Comparison of ENCODE assay signal across 26 cellular contexts in the genomic region with DNA sequence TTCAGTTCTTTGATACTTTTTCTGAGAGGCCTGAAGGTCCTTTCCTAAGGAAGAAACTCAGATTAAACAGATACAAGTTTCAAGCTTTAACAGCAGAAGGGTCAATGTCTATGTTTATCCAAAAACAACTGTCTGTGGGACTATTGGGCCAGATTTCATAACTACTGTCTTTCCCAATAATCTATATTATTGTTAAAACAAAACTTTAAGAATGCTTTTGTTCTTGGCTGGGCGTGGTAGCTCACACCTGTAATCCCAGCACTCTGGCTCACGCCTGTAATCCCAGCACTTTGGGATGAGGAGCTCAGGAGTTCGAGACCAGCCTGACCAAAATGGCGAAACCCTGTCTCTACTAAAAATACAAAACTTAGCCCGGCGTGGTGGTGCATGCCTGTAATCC. TPM values are rescaled to one million over a fixed set of nuclear protein-coding genes. Genes with fewer than 3 reads are reported as not detected.
DNase-seq lines count a peak whose midpoint lies in the region; ATAC-seq and TF ChIP-seq lines count a peak whose summit lies in the region.
"Had no signal": no experiment of that assay in that cellular context is flagged by ENCODE, and none has a peak within 500 bp of the region (broad histone marks: within the 10 kb centered on the region; RNA-seq: fewer than 3 reads in every experiment).

No MANE protein-coding gene starts in this region.

- no peak for TF ChIP-seq POLR2A in tibial nerve (IDR thresholded peaks at IDR 0.05)

- peaks cover 41% of the 10 kb centered on the region for H3K4me1 Mint-ChIP-seq in activated T-cell treated with anti-CD3 and anti-CD28 coated beads, Interleukin-2, amount 50 U/mL, for 72 hours (ENCODE audit: low read depth)
- H3K4me1 Mint-ChIP-seq in T-cell, result peaks cover 37 to 49% (median 48%) of the 10 kb centered on the region in 3 donors
- H3K4me1 Mint-ChIP-seq in central memory CD8-positive, alpha-beta T cell, result peaks cover 12% of the 10 kb centered on the region
- peaks cover 14% of the 10 kb centered on the region for H3K4me1 Mint-ChIP-seq in stimulated activated effector memory CD8-positive, alpha-beta T cell treated with anti-CD3 and anti-CD28 coated beads, Interleukin-12 subunit alpha, Interleukin-12 subunit beta, amount 100 ng/mL, for 72 hours

- POLR2A ChIA-PET in T-cell (lab: Charles Lee), result no interaction called here

- no peaks in the 10 kb centered on the region for H3K27me3 ChIP-seq in tibial nerve
- H3K27me3 ChIP-seq: MG63, stomach, tibial artery had no signal

- peaks cover 0 to 12% (median 7%) of the 10 kb centered on the region in 4 donors for H3K4me1 ChIP-seq in tibial nerve

- CTCF ChIA-PET in T-cell (lab: Charles Lee), result interaction anchor here in 1 of 2 donors (0.6 kb wide), 1 partner anchor 11 kb away, joined by 5 read pairs; no protein-coding TSS in a partner anchor

- H3K36me3 ChIP-seq in tibial nerve, result peaks cover 0 to 1% (median 0%) of the 10 kb centered on the region in 3 donors
- H3K36me3 ChIP-seq: MG63, stomach, tibial artery had no signal

- no peaks in the 10 kb centered on the region for H3K27me3 Mint-ChIP-seq in activated T-cell treated with anti-CD3 and anti-CD28 coated beads, Interleukin-2, amount 50 U/mL, for 72 hours (ENCODE audit: low read depth)
- no peaks in the 10 kb centered on the region for H3K27me3 Mint-ChIP-seq in T-cell
- H3K27me3 Mint-ChIP-seq in central memory CD8-positive, alpha-beta T cell, result no peaks in the 10 kb centered on the region

- H3K9me3 ChIP-seq in tibial nerve, result no peaks in the 10 kb centered on the region
- H3K9me3 ChIP-seq: MG63, stomach, tibial artery had no signal

- no peak for TF ChIP-seq CTCF in tibial nerve (IDR thresholded peaks at IDR 0.05)

- H3K27ac ChIP-seq in tibial nerve, result no peak overlapping the region
- H3K27ac ChIP-seq: epithelial cell of prostate, tibial artery had no signal

- H3K27ac Mint-ChIP-seq in activated T-cell treated with anti-CD3 and anti-CD28 coated beads, Interleukin-2, amount 50 U/mL, for 72 hours, result peak overlapping the region; percentile 68
- peak overlapping the region; percentile 98 to 99 for H3K27ac Mint-ChIP-seq in T-cell
- peak overlapping the region; percentile 99 for H3K27ac Mint-ChIP-seq in central memory CD8-positive, alpha-beta T cell (ENCODE audit: low read depth)
- peak overlapping the region; percentile 97 for H3K27ac Mint-ChIP-seq in stimulated activated effector memory CD8-positive, alpha-beta T cell treated with anti-CD3 and anti-CD28 coated beads, Interleukin-12 subunit alpha, Interleukin-12 subunit beta, amount 100 ng/mL, for 72 hours

- no peaks in the 10 kb centered on the region for H3K36me3 Mint-ChIP-seq in activated T-cell treated with anti-CD3 and anti-CD28 coated beads, Interleukin-2, amount 50 U/mL, for 72 hours (ENCODE audit: insufficient read depth in 2 of 2)
- H3K36me3 Mint-ChIP-seq in T-cell, result no peaks in the 10 kb centered on the region
- H3K36me3 Mint-ChIP-seq in central memory CD8-positive, alpha-beta T cell (ENCODE audit: insufficient read depth), result peaks cover 12% of the 10 kb centered on the region
- peaks cover 9% of the 10 kb centered on the region for H3K36me3 Mint-ChIP-seq in stimulated activated effector memory CD8-positive, alpha-beta T cell treated with anti-CD3 and anti-CD28 coated beads, Interleukin-12 subunit alpha, Interleukin-12 subunit beta, amount 100 ng/mL, for 72 hours

- no peak for ATAC-seq in activated T-cell treated with anti-CD3 and anti-CD28 coated beads, Interleukin-2, amount 50 U/mL, for 72 hours (replicated peaks in 1 of 2)
- ATAC-seq in T-cell (replicated peaks in 1 of 4), result no peak
- ATAC-seq in central memory CD8-positive, alpha-beta T cell (replicated peaks; ENCODE audit: extremely low read depth, poor library complexity, severe bottlenecking), result no peak
- ATAC-seq in stimulated activated effector memory CD8-positive, alpha-beta T cell treated with anti-CD3 and anti-CD28 coated beads, Interleukin-12 subunit alpha, Interleukin-12 subunit beta, amount 100 ng/mL, for 72 hours, result no peak
- ATAC-seq: HCT116, left lobe of liver, Panc1 had no signal

- TF ChIP-seq EP300 in tibial nerve (IDR thresholded peaks at IDR 0.05), result no peak

- 93 to 97% methylated on average over 6 of the region's 6 CpGs for WGBS in tibial nerve, 2 donors

- no peak for DNase-seq in activated T-cell treated with anti-CD3 and anti-CD28 coated beads, Interleukin-2, amount 50 U/mL, for 72 hours
- DNase-seq in activated T-cell treated with anti-CD3 and anti-CD28 coated beads, Interleukin-2, amount 50 U/mL, for 48 hours, result no peak
- no peak for DNase-seq in T-cell
- no peak for DNase-seq in central memory CD8-positive, alpha-beta T cell (ENCODE audit: low spot score in 2 of 2)
- no peak for DNase-seq in stimulated activated effector memory CD8-positive, alpha-beta T cell treated with anti-CD3 and anti-CD28 coated beads, Interleukin-12 subunit alpha, Interleukin-12 subunit beta, amount 100 ng/mL, for 72 hours (ENCODE audit: low spot score in 2 of 2)
- no peak for DNase-seq in tibial nerve (ENCODE audit: low spot score in 2 of 2)
- DNase-seq in NCI-H1092 (lab: John Stamatoyannopoulos, UW), result no peak
- DNase-seq: ACHN; amygdala; DMS79; effector CD8-positive, alpha-beta T cell; GF-D8; KG1; MG63; NCI-H2081; NCI-H2227 treated with DMSO at 0.1 percent for 48 hours; NCI-H69; retina; SHP77; small intestine; stomach; tibial artery had no signal

- no peak overlapping the region for H3K4me3 Mint-ChIP-seq in activated T-cell treated with anti-CD3 and anti-CD28 coated beads, Interleukin-2, amount 50 U/mL, for 72 hours
- H3K4me3 Mint-ChIP-seq in T-cell, result no peak overlapping the region
- peak overlapping the region; percentile 11 for H3K4me3 Mint-ChIP-seq in central memory CD8-positive, alpha-beta T cell
- peak overlapping the region; percentile 92 for H3K4me3 Mint-ChIP-seq in stimulated activated effector memory CD8-positive, alpha-beta T cell treated with anti-CD3 and anti-CD28 coated beads, Interleukin-12 subunit alpha, Interleukin-12 subunit beta, amount 100 ng/mL, for 72 hours

- H3K9me3 Mint-ChIP-seq in activated T-cell treated with anti-CD3 and anti-CD28 coated beads, Interleukin-2, amount 50 U/mL, for 72 hours, result no peaks in the 10 kb centered on the region
- no peaks in the 10 kb centered on the region for H3K9me3 Mint-ChIP-seq in T-cell
- no peaks in the 10 kb centered on the region for H3K9me3 Mint-ChIP-seq in central memory CD8-positive, alpha-beta T cell
- no peaks in the 10 kb centered on the region for H3K9me3 Mint-ChIP-seq in stimulated activated effector memory CD8-positive, alpha-beta T cell treated with anti-CD3 and anti-CD28 coated beads, Interleukin-12 subunit alpha, Interleukin-12 subunit beta, amount 100 ng/mL, for 72 hours

- no peak overlapping the region for H3K4me3 ChIP-seq in tibial nerve
- H3K4me3 ChIP-seq: MG63, stomach, tibial artery had no signal

RNA-seq across cellular contexts. Expression of gene PDCL3, which starts 2.4 kb away (rescaled TPM):
- 10 to 100 TPM; 30.8 to 36.8 TPM for total RNA-seq in activated T-cell treated with anti-CD3 and anti-CD28 coated beads, Interleukin-2, amount 50 U/mL, for 72 hours
- total RNA-seq in T-cell, result 10 to 100 TPM; 17.2 to 21.9 (median 18.6) TPM
- 10 to 100 TPM in 1 of 4 donors, 1 to 10 TPM in 3; 7.1 to 12.1 (median 8.4) TPM for total RNA-seq in tibial nerve

Comparison
In these comparisons a context has a peak if more than half of its experiments do, and no peak if none do; other contexts are left out.
1. H3K4me3 Mint-ChIP-seq: peak in central memory CD8-positive, alpha-beta T cell (single experiment) and stimulated activated effector memory CD8-positive, alpha-beta T cell treated with anti-CD3 and anti-CD28 coated beads, Interleukin-12 subunit alpha, Interleukin-12 subunit beta, amount 100 ng/mL, for 72 hours (single experiment); none in activated T-cell treated with anti-CD3 and anti-CD28 coated beads, Interleukin-2, amount 50 U/mL, for 72 hours (0 of 2) and T-cell (0 of 3).
2. Peak in every context shown above with its lines, with median percentiles within 50 percentile points of each other: H3K27ac Mint-ChIP-seq.